In the genomic region with DNA sequence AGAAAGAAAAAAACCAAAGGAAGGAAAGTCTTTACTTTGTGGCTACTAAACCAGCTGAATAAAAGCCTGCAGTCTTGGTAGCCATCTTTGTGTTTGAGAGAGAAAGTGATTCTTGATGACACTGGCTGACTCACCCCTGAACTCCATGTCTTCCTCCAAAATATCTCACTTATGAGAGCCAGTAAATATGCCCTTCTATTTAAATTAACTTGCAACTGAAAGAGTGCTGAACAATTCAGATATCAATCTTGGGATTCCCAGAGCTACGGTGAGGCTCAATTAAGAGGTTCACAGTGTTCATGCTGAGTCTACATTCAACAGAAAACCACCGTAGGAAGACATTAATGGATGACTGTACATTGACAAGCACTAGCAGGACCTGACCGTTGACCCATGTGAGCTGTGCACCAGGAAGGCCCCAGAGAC, we compare ENCODE assay signal across 10 cellular contexts. TPM values are rescaled to one million over a fixed set of nuclear protein-coding genes. Genes with fewer than 3 reads are reported as not detected.
DNase-seq lines count a peak whose midpoint lies in the region; ATAC-seq and TF ChIP-seq lines count a peak whose summit lies in the region.
"Had no signal": no experiment of that assay in that cellular context is flagged by ENCODE, and none has a peak within 500 bp of the region (broad histone marks: within the 10 kb centered on the region; RNA-seq: fewer than 3 reads in every experiment).

No MANE protein-coding gene starts in this region.

- no peaks in the 10 kb centered on the region for H3K27me3 ChIP-seq in mammary epithelial cell (ENCODE audit: insufficient read depth, low read length)
- no peaks in the 10 kb centered on the region for H3K27me3 ChIP-seq in upper lobe of left lung

- peaks cover 9% of the 10 kb centered on the region for H3K27me3 Mint-ChIP-seq in osteocyte (ENCODE audit: unreplicated experiment)

- intact Hi-C loops in mammary epithelial cell (cut with micrococcal nuclease): loop anchor here (2.0 kb wide), 1 partner anchor 24 kb away; no protein-coding TSS in a partner anchor

- TF ChIP-seq CTCF in mammary epithelial cell (conservative IDR thresholded peaks at IDR 0.05 in 1 of 2, IDR thresholded peaks at IDR 0.05 in 1 of 2; ENCODE audit: extremely low read depth in 1 of 2, insufficient read depth in 1 of 2, low read depth in 1 of 2, low read length in 2 of 2) (no peak), osteocyte (IDR thresholded peaks at IDR 0.05) (no peak), upper lobe of left lung (IDR thresholded peaks at IDR 0.05) (no peak)

- no peak for TF ChIP-seq POLR2A in upper lobe of left lung (IDR thresholded peaks at IDR 0.05)

- in situ Hi-C loops in mammary epithelial cell (cut with MboI; ENCODE audit: low sequenced_read_pairs in 2 of 2): no loop called here

- no peak overlapping the region for H3K4me3 Mint-ChIP-seq in osteocyte (ENCODE audit: unreplicated experiment)

- no TSS peak for BruUV-seq in mammary epithelial cell (replicated peaks; lab: Mats Ljungman, UMichigan)

- no peak overlapping the region for H3K27ac Mint-ChIP-seq in osteocyte (ENCODE audit: unreplicated experiment)

- no peak overlapping the region for H3K9ac ChIP-seq in mammary epithelial cell (ENCODE audit: insufficient read depth, low read length)

- peak; percentile 39 for DNase-seq in mammary epithelial cell
- no peak for DNase-seq in amniotic stem cell (lab: John Stamatoyannopoulos, UW)
- DNase-seq in osteocyte (ENCODE audit: extremely low spot score, unreplicated experiment): no peak
- DNase-seq in upper lobe of left lung: no peak
- DNase-seq: Karpas-422 had no signal

- no peaks in the 10 kb centered on the region for H3K4me1 Mint-ChIP-seq in osteocyte (ENCODE audit: unreplicated experiment)

- no peaks in the 10 kb centered on the region for H3K9me3 ChIP-seq in mammary epithelial cell (replicated peaks; ENCODE audit: insufficient read depth, low read length)
- H3K9me3 ChIP-seq in upper lobe of left lung: no peaks in the 10 kb centered on the region
- H3K9me3 ChIP-seq: thoracic aorta had no signal

- WGBS in mammary epithelial cell (ENCODE audit: low coverage, missing lambda C conversion rate): 58% methylated on average over 3 of the region's 3 CpGs
- WGBS in upper lobe of left lung, 2 donors: 64 to 84% methylated on average over 3 of the region's 3 CpGs

- CTCF ChIA-PET in mammary epithelial cell (lab: Charles Lee; ENCODE audit: low non-redundant PET): interaction anchor here (1.1 kb wide), 1 partner anchor 60 kb away, joined by 8 read pairs; no protein-coding TSS in a partner anchor

- no peaks in the 10 kb centered on the region for H3K36me3 Mint-ChIP-seq in osteocyte (ENCODE audit: unreplicated experiment)

- peak; percentile 50 for ATAC-seq in GM18499 (IDR thresholded peaks at IDR 0.05; ENCODE audit: insufficient read depth, unreplicated experiment)
- peak; percentile 86 for ATAC-seq in GM19351 (IDR thresholded peaks at IDR 0.05; ENCODE audit: unreplicated experiment)
- peak; percentile 58 for ATAC-seq in HG03064 (IDR thresholded peaks at IDR 0.05; ENCODE audit: low read depth, unreplicated experiment)
- ATAC-seq in GM19455 (IDR thresholded peaks at IDR 0.05; ENCODE audit: unreplicated experiment): no peak
- no peak for ATAC-seq in upper lobe of left lung (ENCODE audit: low FRiP score in 2 of 2)

- H3K9me3 Mint-ChIP-seq in osteocyte (ENCODE audit: unreplicated experiment): no peaks in the 10 kb centered on the region

- TF ChIP-seq EP300 in upper lobe of left lung (IDR thresholded peaks at IDR 0.05): no peak

- no peaks in the 10 kb centered on the region for H4K20me1 ChIP-seq in mammary epithelial cell (ENCODE audit: insufficient read depth, low read length)

- H3K4me2 ChIP-seq in mammary epithelial cell (ENCODE audit: insufficient read depth, low read depth, low read length): no peak overlapping the region

- H2AFZ ChIP-seq in mammary epithelial cell (ENCODE audit: low read depth, low read length): peak overlapping the region; percentile 17

- H3K36me3 ChIP-seq in mammary epithelial cell (ENCODE audit: insufficient read depth, low read length) (no peaks in the 10 kb centered on the region), upper lobe of left lung (no peaks in the 10 kb centered on the region)
- H3K36me3 ChIP-seq: thoracic aorta had no signal

- H3K27ac ChIP-seq in mammary epithelial cell (ENCODE audit: insufficient read depth, low read depth, low read length) (no peak overlapping the region), upper lobe of left lung (no peak overlapping the region)
- H3K27ac ChIP-seq: thoracic aorta had no signal

- H3K4me1 ChIP-seq in mammary epithelial cell (ENCODE audit: insufficient read depth, low read length) (peaks cover 10% of the 10 kb centered on the region), upper lobe of left lung (no peaks in the 10 kb centered on the region)

- dilution Hi-C loops in mammary epithelial cell (cut with HindIII; ENCODE audit: low sequenced_read_pairs): no loop called here

- H3K4me3 ChIP-seq in mammary epithelial cell (replicated peaks in 1 of 3; ENCODE audit: insufficient read depth in 1 of 3, low read depth in 2 of 3, low read length in 3 of 3) (no peak overlapping the region), upper lobe of left lung (no peak overlapping the region)
- H3K4me3 ChIP-seq: thoracic aorta had no signal

- H3K79me2 ChIP-seq in mammary epithelial cell (ENCODE audit: insufficient read depth, low read length): no peaks in the 10 kb centered on the region

RNA-seq across cellular contexts. Expression of gene KCTD12, which starts 57.9 kb away (rescaled TPM):
- total RNA-seq in mammary epithelial cell (10 to 100 TPM; 57.0 to 80.1 TPM), osteocyte (32.9 and 36.3 TPM in 2 replicates), upper lobe of left lung (100 to 1,000 TPM in 2 of 6 donors, 10 to 100 TPM in 4; 40.9 to 165 (median 85.6) TPM)
- 25.3 TPM for polyA plus RNA-seq in mammary epithelial cell
- polyA minus RNA-seq in mammary epithelial cell: 52.3 TPM

Comparison
In these comparisons a context has a peak if more than half of its experiments do, and no peak if none do; other contexts are left out.
1. ATAC-seq: peak in GM18499 (single experiment), GM19351 (single experiment) and HG03064 (single experiment); none in GM19455 (single experiment) and upper lobe of left lung (0 of 2).